Comparison of ENCODE assay signal across 11 cellular contexts in the genomic region with DNA sequence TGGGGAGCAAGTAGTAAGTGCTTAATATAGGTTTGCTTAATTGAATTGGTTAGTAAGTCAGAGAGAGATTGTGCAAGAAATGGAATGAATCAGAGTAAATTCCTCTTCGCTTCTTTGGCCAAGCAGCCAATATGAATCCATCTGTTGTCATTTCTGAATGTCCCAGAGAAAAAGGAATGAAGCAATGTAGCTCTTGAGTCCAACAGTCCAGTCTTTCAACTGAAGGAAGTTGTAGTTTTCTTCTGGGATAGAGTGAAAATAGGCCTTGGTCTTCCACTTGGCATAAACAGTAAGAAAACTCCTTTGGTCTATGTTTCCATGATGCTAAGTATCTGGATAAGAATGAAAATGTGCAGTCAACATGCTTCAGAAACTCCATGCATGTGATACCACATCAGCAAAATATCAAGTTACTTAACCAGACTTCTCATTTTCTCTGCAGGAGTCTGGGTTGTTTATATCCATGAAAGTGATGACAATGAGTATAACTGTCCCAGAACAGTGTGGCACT. TPM values are rescaled to one million over a fixed set of nuclear protein-coding genes. Genes with fewer than 3 reads are reported as not detected.
A peak's percentile ranks its signal among the peaks of the same experiment; 100 is the strongest.
DNase-seq lines count a peak whose midpoint lies in the region; ATAC-seq and TF ChIP-seq lines count a peak whose summit lies in the region.
"Had no signal": no experiment of that assay in that cellular context is flagged by ENCODE, and none has a peak within 500 bp of the region (broad histone marks: within the 10 kb centered on the region; RNA-seq: fewer than 3 reads in every experiment).

No MANE protein-coding gene starts in this region.

- H3K36me3 Mint-ChIP-seq in WTC11 (no peaks in the 10 kb centered on the region), endothelial cell (ENCODE audit: low read depth, unreplicated experiment) (no peaks in the 10 kb centered on the region)
- H3K36me3 Mint-ChIP-seq in activated CD8-positive, alpha-beta memory T cell treated with anti-CD3 and anti-CD28 coated beads, Interleukin-2, amount 10 ng/mL, durations not matched to agents 7 days and 5 days = no peaks in the 10 kb centered on the region
- H3K36me3 Mint-ChIP-seq: activated naive CD8-positive, alpha-beta T cell had no signal

- H3K27me3 ChIP-seq in KMS-11 (ENCODE audit: insufficient read depth, low read depth) (no peaks in the 10 kb centered on the region), colonic mucosa (no peaks in the 10 kb centered on the region), tibial nerve (no peaks in the 10 kb centered on the region)

- H3K9me3 Mint-ChIP-seq in WTC11 (no peaks in the 10 kb centered on the region), endothelial cell (ENCODE audit: unreplicated experiment) (no peaks in the 10 kb centered on the region)
- peaks cover 2% of the 10 kb centered on the region for H3K9me3 Mint-ChIP-seq in activated CD8-positive, alpha-beta memory T cell treated with anti-CD3 and anti-CD28 coated beads, Interleukin-2, amount 10 ng/mL, durations not matched to agents 7 days and 5 days (ENCODE audit: low read depth)

- no peak overlapping the region for H3K4me3 Mint-ChIP-seq in WTC11
- no peak overlapping the region for H3K4me3 Mint-ChIP-seq in endothelial cell (ENCODE audit: unreplicated experiment)
- H3K4me3 Mint-ChIP-seq in activated CD8-positive, alpha-beta memory T cell treated with anti-CD3 and anti-CD28 coated beads, Interleukin-2, amount 10 ng/mL, durations not matched to agents 7 days and 5 days = no peak overlapping the region
- H3K4me3 Mint-ChIP-seq: activated naive CD8-positive, alpha-beta T cell had no signal

- no peak overlapping the region for H3K9ac ChIP-seq in KMS-11
- H3K9ac ChIP-seq in colonic mucosa (ENCODE audit: low read depth in 2 of 2, low read length in 2 of 2) = no peak overlapping the region

- H3K4me1 Mint-ChIP-seq in WTC11 = peaks cover 8% of the 10 kb centered on the region
- H3K4me1 Mint-ChIP-seq in endothelial cell (ENCODE audit: unreplicated experiment) = no peaks in the 10 kb centered on the region
- no peaks in the 10 kb centered on the region for H3K4me1 Mint-ChIP-seq in activated CD8-positive, alpha-beta memory T cell treated with anti-CD3 and anti-CD28 coated beads, Interleukin-2, amount 10 ng/mL, durations not matched to agents 7 days and 5 days

- no peaks in the 10 kb centered on the region for H3K79me2 ChIP-seq in KMS-11 (ENCODE audit: insufficient read depth, low read depth)

- H3K9me3 ChIP-seq in colonic mucosa = no peaks in the 10 kb centered on the region
- H3K9me3 ChIP-seq in tibial nerve = no peaks in the 10 kb centered on the region

- TF ChIP-seq EP300 in tibial nerve (IDR thresholded peaks at IDR 0.05) = peak; percentile 55 to 93

- CTCF ChIA-PET in WTC11 (lab: Charles Lee) = no interaction called here
- CTCF ChIA-PET in activated CD8-positive, alpha-beta memory T cell treated with anti-CD3 and anti-CD28 coated beads, Interleukin-2, amount 10 ng/mL, durations not matched to agents 7 days and 5 days (lab: Charles Lee) = no interaction called here

- H3K4me2 ChIP-seq in KMS-11 = no peak overlapping the region

- H3K27ac Mint-ChIP-seq in WTC11 (no peak overlapping the region), endothelial cell (ENCODE audit: unreplicated experiment) (no peak overlapping the region)
- H3K27ac Mint-ChIP-seq in activated CD8-positive, alpha-beta memory T cell treated with anti-CD3 and anti-CD28 coated beads, Interleukin-2, amount 10 ng/mL, durations not matched to agents 7 days and 5 days = no peak overlapping the region
- H3K27ac Mint-ChIP-seq: activated naive CD8-positive, alpha-beta T cell had no signal

- H3K4me1 ChIP-seq in KMS-11 (ENCODE audit: low read depth, poor library complexity, severe bottlenecking) (peaks cover 18% of the 10 kb centered on the region), colonic mucosa (no peaks in the 10 kb centered on the region), tibial nerve (peaks cover 0 to 23% (median 8%) of the 10 kb centered on the region in 4 donors)

- intact Hi-C loops in colonic mucosa (cut with DNase I) = no loop called here

- H3K4me3 ChIP-seq in KMS-11 (IDR thresholded peaks at IDR 0.05; ENCODE audit: insufficient read depth, low read depth, low read length) (no peak overlapping the region), colonic mucosa (no peak overlapping the region), tibial nerve (peak overlapping the region in 1 of 4 donors; percentile 63)

- TF ChIP-seq CTCF in KMS-11 (conservative IDR thresholded peaks at IDR 0.05; ENCODE audit: low read depth, low read length) (no peak), colonic mucosa (IDR thresholded peaks at IDR 0.05) (no peak), tibial nerve (IDR thresholded peaks at IDR 0.05) (no peak), WTC11 (IDR thresholded peaks at IDR 0.05) (no peak), endothelial cell (IDR thresholded peaks at IDR 0.05; ENCODE audit: unreplicated experiment) (no peak)

- no peak for DNase-seq in colonic mucosa
- DNase-seq in kidney tubule cell (ENCODE audit: low spot score) = peak; percentile 75
- peak in 1 of 2 donors; percentile 36 for DNase-seq in tibial nerve (ENCODE audit: low spot score in 2 of 2)
- no peak for DNase-seq in WTC11 (ENCODE audit: low spot score)
- DNase-seq in endothelial cell (ENCODE audit: low spot score) = no peak
- DNase-seq in activated CD8-positive, alpha-beta memory T cell treated with anti-CD3 and anti-CD28 coated beads, Interleukin-2, amount 10 ng/mL, durations not matched to agents 7 days and 5 days = no peak
- DNase-seq: NCI-H1417 had no signal

- H4K20me1 ChIP-seq in KMS-11 (ENCODE audit: insufficient read depth) = no peaks in the 10 kb centered on the region

- H2AFZ ChIP-seq in KMS-11 (ENCODE audit: low read depth) = 0 out of 2 replicates have a peak overlapping the region, but pooled peaks have one; percentile 18

- no peak for ATAC-seq in WTC11
- no peak for ATAC-seq in activated CD8-positive, alpha-beta memory T cell treated with anti-CD3 and anti-CD28 coated beads, Interleukin-2, amount 10 ng/mL, durations not matched to agents 7 days and 5 days
- ATAC-seq: Panc1 had no signal

- no peak for TF ChIP-seq POLR2A in tibial nerve (IDR thresholded peaks at IDR 0.05)

- POLR2A ChIA-PET in WTC11 (lab: Charles Lee) = no interaction called here

- peaks cover 20% of the 10 kb centered on the region for H3K27me3 Mint-ChIP-seq in WTC11 (ENCODE audit: low read depth)
- no peaks in the 10 kb centered on the region for H3K27me3 Mint-ChIP-seq in endothelial cell (ENCODE audit: unreplicated experiment)
- H3K27me3 Mint-ChIP-seq in activated CD8-positive, alpha-beta memory T cell treated with anti-CD3 and anti-CD28 coated beads, Interleukin-2, amount 10 ng/mL, durations not matched to agents 7 days and 5 days = no peaks in the 10 kb centered on the region

- H3K36me3 ChIP-seq in KMS-11 (ENCODE audit: insufficient read depth) (no peaks in the 10 kb centered on the region), colonic mucosa (no peaks in the 10 kb centered on the region), tibial nerve (no peaks in the 10 kb centered on the region)

- WGBS in tibial nerve, 2 donors = 24 to 39% methylated on average over 1 of the region's 1 CpG

- H3K27ac ChIP-seq in KMS-11 (no peak overlapping the region; the same call in 1 of the 2 replicates), colonic mucosa (peak overlapping the region; percentile 30), tibial nerve (peak overlapping the region in 3 of 4 donors; percentile 66 to 92 (median 90))

TF ChIP-seq in WTC11, 78 proteins besides CTCF, POLR2A, EP300 and RAD21 (continues in another document):
- TF ChIP-seq, protein P1, sequence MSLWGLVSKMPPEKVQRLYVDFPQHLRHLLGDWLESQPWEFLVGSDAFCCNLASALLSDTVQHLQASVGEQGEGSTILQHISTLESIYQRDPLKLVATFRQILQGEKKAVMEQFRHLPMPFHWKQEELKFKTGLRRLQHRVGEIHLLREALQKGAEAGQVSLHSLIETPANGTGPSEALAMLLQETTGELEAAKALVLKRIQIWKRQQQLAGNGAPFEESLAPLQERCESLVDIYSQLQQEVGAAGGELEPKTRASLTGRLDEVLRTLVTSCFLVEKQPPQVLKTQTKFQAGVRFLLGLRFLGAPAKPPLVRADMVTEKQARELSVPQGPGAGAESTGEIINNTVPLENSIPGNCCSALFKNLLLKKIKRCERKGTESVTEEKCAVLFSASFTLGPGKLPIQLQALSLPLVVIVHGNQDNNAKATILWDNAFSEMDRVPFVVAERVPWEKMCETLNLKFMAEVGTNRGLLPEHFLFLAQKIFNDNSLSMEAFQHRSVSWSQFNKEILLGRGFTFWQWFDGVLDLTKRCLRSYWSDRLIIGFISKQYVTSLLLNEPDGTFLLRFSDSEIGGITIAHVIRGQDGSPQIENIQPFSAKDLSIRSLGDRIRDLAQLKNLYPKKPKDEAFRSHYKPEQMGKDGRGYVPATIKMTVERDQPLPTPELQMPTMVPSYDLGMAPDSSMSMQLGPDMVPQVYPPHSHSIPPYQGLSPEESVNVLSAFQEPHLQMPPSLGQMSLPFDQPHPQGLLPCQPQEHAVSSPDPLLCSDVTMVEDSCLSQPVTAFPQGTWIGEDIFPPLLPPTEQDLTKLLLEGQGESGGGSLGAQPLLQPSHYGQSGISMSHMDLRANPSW (CRISPR knock-in tag; conservative IDR thresholded peaks at IDR 0.05; ENCODE audit: low read depth) = no peak
- TF ChIP-seq CREB1 (CRISPR knock-in tag; IDR thresholded peaks at IDR 0.05) (no peak), ZNF219 (CRISPR knock-in tag; IDR thresholded peaks at IDR 0.05; ENCODE audit: borderline replicate concordance) (no peak), NR1H2 (CRISPR knock-in tag; IDR thresholded peaks at IDR 0.05) (no peak), KAT7 (CRISPR knock-in tag; IDR thresholded peaks at IDR 0.05; ENCODE audit: borderline replicate concordance) (no peak)
- TF ChIP-seq, protein P2, sequence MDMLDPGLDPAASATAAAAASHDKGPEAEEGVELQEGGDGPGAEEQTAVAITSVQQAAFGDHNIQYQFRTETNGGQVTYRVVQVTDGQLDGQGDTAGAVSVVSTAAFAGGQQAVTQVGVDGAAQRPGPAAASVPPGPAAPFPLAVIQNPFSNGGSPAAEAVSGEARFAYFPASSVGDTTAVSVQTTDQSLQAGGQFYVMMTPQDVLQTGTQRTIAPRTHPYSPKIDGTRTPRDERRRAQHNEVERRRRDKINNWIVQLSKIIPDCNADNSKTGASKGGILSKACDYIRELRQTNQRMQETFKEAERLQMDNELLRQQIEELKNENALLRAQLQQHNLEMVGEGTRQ (CRISPR knock-in tag; IDR thresholded peaks at IDR 0.05) = no peak

RNA-seq across cellular contexts. Expression of a gene that starts 1.8 kb away (rescaled TPM):
- total RNA-seq in colonic mucosa (1 to 10 TPM in 1 of 2 donors, under 1 TPM in 1; 0.25 to 3.3 TPM), tibial nerve (100 to 1,000 TPM; 225 to 528 (median 324) TPM), WTC11 (2021) (0.34 to 0.48 TPM (median 0.37 TPM) in 3 replicates), endothelial cell (ENCODE audit: unreplicated experiment) (not detected)
- total RNA-seq in activated CD8-positive, alpha-beta memory T cell treated with anti-CD3 and anti-CD28 coated beads, Interleukin-2, amount 10 ng/mL, durations not matched to agents 7 days and 5 days = not detected
- total RNA-seq: glomerular endothelial cell had no signal

RNA-seq across cellular contexts. Expression of a gene that starts 48.5 kb away (rescaled TPM):
- total RNA-seq in colonic mucosa (not detected), tibial nerve (under 1 TPM in 2 of 4 donors, not detected in 2; 0.22 to 0.84 TPM), WTC11 (2021) (not detected in 3 replicates), endothelial cell (ENCODE audit: unreplicated experiment) (not detected)
- total RNA-seq in activated CD8-positive, alpha-beta memory T cell treated with anti-CD3 and anti-CD28 coated beads, Interleukin-2, amount 10 ng/mL, durations not matched to agents 7 days and 5 days = not detected
- total RNA-seq: glomerular endothelial cell had no signal

Comparison
In these comparisons a context has a peak if more than half of its experiments do, and no peak if none do; other contexts are left out.
1. RNA of a gene that starts 1.8 kb away (total RNA-seq): 225 to 528 TPM in tibial nerve; 0.25 to 3.3 TPM in colonic mucosa, 0.34 to 0.48 TPM in WTC11, not detected in endothelial cell (single experiment) and not detected in activated CD8-positive, alpha-beta memory T cell treated with anti-CD3 and anti-CD28 coated beads, Interleukin-2, amount 10 ng/mL, durations not matched to agents 7 days and 5 days; every median in the first group is over 10 times any median in the second.